Comparison of ENCODE assay signal across 9 cellular contexts in the genomic region with DNA sequence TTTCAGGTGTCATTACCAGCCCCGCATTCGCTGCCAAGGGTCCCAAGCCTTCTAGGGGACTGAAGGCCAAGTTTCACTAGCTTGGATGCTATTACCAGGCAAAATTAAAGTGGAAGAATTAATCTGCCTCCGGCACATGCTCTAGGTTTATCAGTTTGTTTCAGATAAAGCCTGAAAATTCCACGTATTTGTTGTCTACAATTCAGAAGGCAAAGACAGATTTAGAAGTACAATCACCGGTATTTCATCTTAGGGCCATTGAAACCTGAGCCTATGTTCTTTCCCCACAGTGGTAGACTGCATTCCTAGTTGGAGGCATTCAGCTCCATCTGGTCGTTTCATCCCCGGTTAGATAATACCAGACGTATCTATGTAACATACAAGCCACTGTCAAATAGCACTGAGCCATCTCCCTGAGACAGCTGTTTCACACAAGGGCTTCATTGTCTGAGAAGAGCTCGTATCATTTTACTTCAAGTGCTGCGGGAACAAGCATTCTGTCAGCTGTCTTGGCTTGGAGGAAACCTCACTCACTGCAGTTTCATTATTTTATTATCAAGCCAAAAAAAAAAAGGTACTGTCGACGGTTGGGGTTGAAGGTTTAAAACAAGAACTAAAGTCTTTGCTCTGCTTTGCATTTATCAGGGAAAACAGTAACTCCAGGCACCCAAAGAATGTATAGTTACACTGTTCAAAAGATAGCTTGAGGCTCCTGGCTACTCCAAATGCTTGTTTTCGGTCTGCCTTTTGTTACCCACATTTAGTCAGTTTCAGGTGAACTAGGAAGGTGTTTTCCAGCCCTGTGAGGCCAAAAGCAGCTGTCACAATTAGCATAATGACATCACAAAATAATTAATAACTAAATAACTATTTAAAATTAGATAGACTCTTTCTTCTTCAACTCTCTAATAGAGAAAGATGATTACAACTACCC.
DNase-seq lines count a peak whose midpoint lies in the region; ATAC-seq and TF ChIP-seq lines count a peak whose summit lies in the region.
"Had no signal": no experiment of that assay in that cellular context is flagged by ENCODE, and none has a peak within 500 bp of the region (broad histone marks: within the 10 kb centered on the region; RNA-seq: fewer than 3 reads in every experiment).

No MANE protein-coding gene starts in this region.

- peak; percentile 45 for DNase-seq in GM13976 (ENCODE audit: low spot score)
- DNase-seq in NCI-H1694 (lab: John Stamatoyannopoulos, UW): peak; percentile 94
- DNase-seq in adipocyte (ENCODE audit: low read depth): peak; percentile 59
- DNase-seq in mesothelial cell of epicardium (ENCODE audit: low spot score in 2 of 2, unreplicated experiment in 2 of 2): no peak
- no peak for DNase-seq in GOT3 (lab: John Stamatoyannopoulos, UW)

- no peaks in the 10 kb centered on the region for H3K36me3 ChIP-seq in adipocyte (ENCODE audit: control insufficient read depth, insufficient read depth, low read length, severe bottlenecking)
- H3K36me3 ChIP-seq: SJSA1 had no signal

- no peaks in the 10 kb centered on the region for H3K9me3 Mint-ChIP-seq in mesothelial cell of epicardium

- H3K4me1 ChIP-seq in adipocyte (ENCODE audit: control insufficient read depth, insufficient read depth, low read length): no peaks in the 10 kb centered on the region

- no peaks in the 10 kb centered on the region for H3K27me3 Mint-ChIP-seq in mesothelial cell of epicardium (ENCODE audit: low read depth)

- in situ Hi-C loops in GM13976 (cut with MboI; ENCODE audit: low sequenced_read_pairs, unreplicated experiment): no loop called here

- TF ChIP-seq CTCF in GM13976 (IDR thresholded peaks at IDR 0.05; ENCODE audit: borderline replicate concordance, control extremely low read depth, extremely low read depth, insufficient read depth, missing control alignments) (no peak), mesothelial cell of epicardium (IDR thresholded peaks at IDR 0.05; ENCODE audit: unreplicated experiment) (no peak)

- peak overlapping the region; percentile 95 for H3K27ac Mint-ChIP-seq in mesothelial cell of epicardium

- H3K4me3 Mint-ChIP-seq in mesothelial cell of epicardium: no peak overlapping the region

- H3K27me3 ChIP-seq in adipocyte (replicated peaks; ENCODE audit: control insufficient read depth, insufficient read depth, low read length): no peaks in the 10 kb centered on the region
- H3K27me3 ChIP-seq: SJSA1 had no signal

- ATAC-seq in HG02588 (IDR thresholded peaks at IDR 0.05; ENCODE audit: unreplicated experiment) (peak; percentile 61), GM19324 (IDR thresholded peaks at IDR 0.05; ENCODE audit: low FRiP score, unreplicated experiment) (no peak), GM18519 (IDR thresholded peaks at IDR 0.05; ENCODE audit: low FRiP score, unreplicated experiment) (no peak)

- no peak overlapping the region for H3K4me3 ChIP-seq in adipocyte (ENCODE audit: low read length)
- H3K4me3 ChIP-seq: SJSA1 had no signal

- H3K36me3 Mint-ChIP-seq in mesothelial cell of epicardium: no peaks in the 10 kb centered on the region

- H3K9ac ChIP-seq in adipocyte (ENCODE audit: low read length): no peak overlapping the region

- peaks cover 4% of the 10 kb centered on the region for H3K9me3 ChIP-seq in adipocyte (ENCODE audit: control insufficient read depth, low read length)
- H3K9me3 ChIP-seq: SJSA1 had no signal

- peaks cover 49% of the 10 kb centered on the region for H3K4me1 Mint-ChIP-seq in mesothelial cell of epicardium

Comparison
In these comparisons a context has a peak if more than half of its experiments do, and no peak if none do; other contexts are left out.
1. DNase-seq: peak in GM13976 (single experiment), NCI-H1694 (single experiment) and adipocyte (single experiment); none in mesothelial cell of epicardium (0 of 2) and GOT3 (single experiment).